In genomic region chr6:161393839-161394364, GRCh38 we compare ENCODE assay signal across 8 cellular contexts.
DNase-seq lines count a peak whose midpoint lies in the region; ATAC-seq and TF ChIP-seq lines count a peak whose summit lies in the region.

No MANE protein-coding gene starts in this region.

- H3K9ac ChIP-seq in Loucy (ENCODE audit: low read depth, low read length, poor library complexity, severe bottlenecking), result no peak overlapping the region

- no peaks in the 10 kb centered on the region for H3K79me2 ChIP-seq in Loucy (ENCODE audit: insufficient read depth, low read length)

- H3K9me3 Mint-ChIP-seq in activated naive CD8-positive, alpha-beta T cell treated with anti-CD3 and anti-CD28 coated beads, Interleukin-2, amount 50 U/mL, for 24 hours, result no peaks in the 10 kb centered on the region

- peaks cover 1% of the 10 kb centered on the region for H3K27me3 Mint-ChIP-seq in activated naive CD8-positive, alpha-beta T cell treated with anti-CD3 and anti-CD28 coated beads, Interleukin-2, amount 50 U/mL, for 24 hours

- H3F3A ChIP-seq in Loucy (ENCODE audit: low read depth), result no peaks in the 10 kb centered on the region

- TF ChIP-seq CTCF in HEK293 (tag by site-specific recombination; IDR thresholded peaks at IDR 0.05) (peak; percentile 49; the same call in 1 of the 2 replicates), Loucy (conservative IDR thresholded peaks at IDR 0.05; ENCODE audit: low read length) (peak; percentile 68), left ventricle myocardium inferior (IDR thresholded peaks at IDR 0.05; ENCODE audit: borderline replicate concordance) (peak; percentile 70), sigmoid colon (IDR thresholded peaks at IDR 0.05) (peak; percentile 31 to 62 (median 50))

- H3K27ac Mint-ChIP-seq in activated naive CD8-positive, alpha-beta T cell treated with anti-CD3 and anti-CD28 coated beads, Interleukin-2, amount 50 U/mL, for 24 hours, result no peak overlapping the region

- no peak overlapping the region for H3K4me3 Mint-ChIP-seq in activated naive CD8-positive, alpha-beta T cell treated with anti-CD3 and anti-CD28 coated beads, Interleukin-2, amount 50 U/mL, for 24 hours

- H4K20me1 ChIP-seq in Loucy (ENCODE audit: insufficient read depth, low read length, poor library complexity, severe bottlenecking), result no peaks in the 10 kb centered on the region

- no peaks in the 10 kb centered on the region for H3K36me3 ChIP-seq in HEK293 (ENCODE audit: control insufficient read depth in 2 of 2, insufficient read depth in 1 of 2, low read length in 2 of 2)
- H3K36me3 ChIP-seq in Loucy (ENCODE audit: insufficient read depth, low read length), result no peaks in the 10 kb centered on the region
- no peaks in the 10 kb centered on the region for H3K36me3 ChIP-seq in left ventricle myocardium inferior
- H3K36me3 ChIP-seq in sigmoid colon, result no peaks in the 10 kb centered on the region

- peak; percentile 16 to 36 for DNase-seq in activated CD4-positive, alpha-beta T cell treated with anti-CD3 and anti-CD28 coated beads for 24 hours (ENCODE audit: low read depth in 2 of 2)
- DNase-seq in activated CD4-positive, alpha-beta T cell treated with anti-CD3 and anti-CD28 coated beads for 1 hour, result no peak
- DNase-seq in RPMI7951 (ENCODE audit: low read depth) (peak; percentile 88), left ventricle myocardium inferior (no peak), sigmoid colon (no peak)
- peak; percentile 54 for DNase-seq in activated naive CD8-positive, alpha-beta T cell treated with anti-CD3 and anti-CD28 coated beads, Interleukin-2, amount 50 U/mL, for 24 hours

- ATAC-seq in activated naive CD8-positive, alpha-beta T cell treated with anti-CD3 and anti-CD28 coated beads, Interleukin-2, amount 50 U/mL, for 24 hours, result peak; percentile 97

- no peak overlapping the region for H2AFZ ChIP-seq in Loucy (ENCODE audit: low read length)

- no peak for TF ChIP-seq POLR2A in sigmoid colon (IDR thresholded peaks at IDR 0.05)

- peak overlapping the region; percentile 6 for H3K4me2 ChIP-seq in Loucy (ENCODE audit: low read depth, low read length, poor library complexity, severe bottlenecking)

- CTCF ChIA-PET in HEK293 (lab: Yijun Ruan, JAX), result interaction anchor here (0.6 to 6.2 kb wide), 26 partner anchors 9 to 874 kb away, joined by 3 to 70 read pairs (median 4); no protein-coding TSS in a partner anchor

- H3K27ac ChIP-seq in HEK293 (ENCODE audit: extremely low read depth, low read depth, low read length), result no peak overlapping the region
- H3K27ac ChIP-seq in left ventricle myocardium inferior (replicated peaks), result no peak overlapping the region
- no peak overlapping the region for H3K27ac ChIP-seq in sigmoid colon

- H3K4me3 ChIP-seq in HEK293 (ENCODE audit: low read depth, low read length) (no peak overlapping the region), Loucy (ENCODE audit: low read length, poor library complexity, severe bottlenecking) (no peak overlapping the region), left ventricle myocardium inferior (peak overlapping the region; percentile 26), sigmoid colon (no peak overlapping the region)

- H3K9me3 ChIP-seq in HEK293 (ENCODE audit: control insufficient read depth, insufficient read depth, low read depth, low read length), result no peaks in the 10 kb centered on the region
- H3K9me3 ChIP-seq in Loucy (ENCODE audit: insufficient read depth, low read depth, low read length), result no peaks in the 10 kb centered on the region
- peaks cover 6% of the 10 kb centered on the region for H3K9me3 ChIP-seq in left ventricle myocardium inferior (replicated peaks)
- peaks cover 0 to under 1% (median 0%) of the 10 kb centered on the region in 4 donors for H3K9me3 ChIP-seq in sigmoid colon

- no peaks in the 10 kb centered on the region for H3K36me3 Mint-ChIP-seq in activated naive CD8-positive, alpha-beta T cell treated with anti-CD3 and anti-CD28 coated beads, Interleukin-2, amount 50 U/mL, for 24 hours (ENCODE audit: low read depth)

- H3K4me1 Mint-ChIP-seq in activated naive CD8-positive, alpha-beta T cell treated with anti-CD3 and anti-CD28 coated beads, Interleukin-2, amount 50 U/mL, for 24 hours, result no peaks in the 10 kb centered on the region

- 17 to 18% methylated on average over 7 of the region's 7 CpGs for WGBS in sigmoid colon, 2 donors

- no peak for TF ChIP-seq EP300 in sigmoid colon (IDR thresholded peaks at IDR 0.05)

- H3K9me2 ChIP-seq in Loucy (replicated peaks; ENCODE audit: low read depth, low read length), result no peaks in the 10 kb centered on the region

- intact Hi-C loops in left ventricle myocardium inferior (cut with micrococcal nuclease) (loop anchor here (10.0 kb wide), 1 partner anchor 301 kb away; no protein-coding TSS in a partner anchor), sigmoid colon (cut with DNase I) (no loop called here)

- H3K27me3 ChIP-seq in Loucy (ENCODE audit: insufficient read depth, low read length, poor library complexity, severe bottlenecking) (no peaks in the 10 kb centered on the region), left ventricle myocardium inferior (ENCODE audit: low read depth) (no peaks in the 10 kb centered on the region), sigmoid colon (no peaks in the 10 kb centered on the region)

- H3K4me1 ChIP-seq in HEK293 (ENCODE audit: control insufficient read depth, insufficient read depth, low read length) (no peaks in the 10 kb centered on the region), Loucy (ENCODE audit: insufficient read depth, low read length, poor library complexity, severe bottlenecking) (no peaks in the 10 kb centered on the region), left ventricle myocardium inferior (peaks cover 11% of the 10 kb centered on the region), sigmoid colon (peaks cover 0 to 4% (median 1%) of the 10 kb centered on the region in 4 donors)

- POLR2A ChIA-PET in HEK293 (lab: Yijun Ruan, JAX), result interaction anchor here (0.6 kb wide), 1 partner anchor 280 kb away, joined by 5 read pairs; no protein-coding TSS in a partner anchor

TF ChIP-seq in HEK293, 187 proteins besides CTCF, POLR2A, EP300 and RAD21:
- TF ChIP-seq ZNF837 (tag by site-specific recombination; IDR thresholded peaks at IDR 0.05), result no peak
- peak; percentile 95 for TF ChIP-seq ZNF654 (tag by site-specific recombination; IDR thresholded peaks at IDR 0.05; ENCODE audit: low read depth)

Comparison
In these comparisons a context has a peak if more than half of its experiments do, and no peak if none do; other contexts are left out.
1. DNase-seq: peak in activated CD4-positive, alpha-beta T cell treated with anti-CD3 and anti-CD28 coated beads for 24 hours (2 of 2), RPMI7951 (single experiment) and activated naive CD8-positive, alpha-beta T cell treated with anti-CD3 and anti-CD28 coated beads, Interleukin-2, amount 50 U/mL, for 24 hours (single experiment); none in activated CD4-positive, alpha-beta T cell treated with anti-CD3 and anti-CD28 coated beads for 1 hour (single experiment), left ventricle myocardium inferior (single experiment) and sigmoid colon (single experiment).
2. Peak in every context shown above with its lines, with median percentiles within 50 percentile points of each other: CTCF ChIP-seq.